In the genomic region with DNA sequence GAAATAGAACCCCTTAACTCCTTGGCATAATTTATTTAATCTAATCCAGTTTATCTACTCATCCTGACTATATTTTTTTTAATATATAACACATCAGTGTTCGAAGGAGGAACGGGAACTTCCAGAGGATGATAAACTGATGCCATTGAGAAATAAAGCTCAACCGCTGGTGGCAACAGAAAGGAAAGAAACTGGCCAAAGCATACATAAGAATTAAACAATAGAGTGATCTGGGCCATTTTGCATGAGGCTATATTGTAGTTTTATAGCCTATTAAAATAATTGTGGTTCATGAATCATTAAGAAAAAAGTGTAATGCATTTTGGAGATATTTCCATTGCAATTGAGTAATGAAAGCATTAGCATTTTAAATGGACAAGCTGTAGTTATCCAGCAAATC, we compare ENCODE assay signal across 21 cellular contexts.
A peak's percentile ranks its signal among the peaks of the same experiment; 100 is the strongest.
DNase-seq lines count a peak whose midpoint lies in the region; ATAC-seq, FAIRE-seq and TF ChIP-seq lines count a peak whose summit lies in the region.
"Had no signal": no experiment of that assay in that cellular context is flagged by ENCODE, and none has a peak within 500 bp of the region (broad histone marks: within the 10 kb centered on the region; RNA-seq: fewer than 3 reads in every experiment).

No MANE protein-coding gene starts in this region.

- peaks cover 5% of the 10 kb centered on the region for H3K4me1 Mint-ChIP-seq in MCF 10A (ENCODE audit: insufficient read depth, unreplicated experiment)
- H3K4me1 Mint-ChIP-seq: activated CD4-positive, alpha-beta T cell treated with anti-CD3 and anti-CD28 coated beads for 36 hours; neural crest cell had no signal

- POLR2A ChIA-PET in MCF 10A (lab: Yijun Ruan, JAX): interaction anchor here (0.7 to 2.9 kb wide), 12 partner anchors 9 to 190 kb away, joined by 3 to 19 read pairs (median 3); partner anchors contain the start of genes BRCA2, FRY and ZAR1L

- 96 to 97% methylated on average over 3 of the region's 3 CpGs for WGBS in pancreas, 2 donors

- H3K4me1 ChIP-seq in skeletal muscle satellite cell (ENCODE audit: control insufficient read depth, insufficient read depth, low read length) (peaks cover 26% of the 10 kb centered on the region), pancreas (no peaks in the 10 kb centered on the region)
- H3K4me1 ChIP-seq: BLaER1 had no signal

- H3K27ac Mint-ChIP-seq in MCF 10A (ENCODE audit: low read depth, unreplicated experiment): peak overlapping the region; percentile 64
- H3K27ac Mint-ChIP-seq: activated CD4-positive, alpha-beta T cell treated with anti-CD3 and anti-CD28 coated beads for 36 hours; activated naive CD4-positive, alpha-beta T cell treated with anti-CD3 and anti-CD28 coated beads for 36 hours; effector memory CD8-positive, alpha-beta T cell; T-helper 2 cell treated with Interferon-gamma antibody and Interleukin-4, amounts not matched to agents 5 μg/mL and 100 μg/mL, for 36 hours; type B pancreatic cell had no signal

- TF ChIP-seq CTCF in MCF 10A (IDR thresholded peaks at IDR 0.05; ENCODE audit: unreplicated experiment) (no peak), pancreas (IDR thresholded peaks at IDR 0.05) (no peak)

- ATAC-seq in pancreas (no peak), HG02870 (IDR thresholded peaks at IDR 0.05; ENCODE audit: unreplicated experiment) (no peak)
- ATAC-seq: activated CD4-positive, alpha-beta T cell treated with anti-CD3 and anti-CD28 coated beads for 36 hours; effector memory CD8-positive, alpha-beta T cell had no signal

- peak overlapping the region; percentile 49 for H3K9ac ChIP-seq in skeletal muscle satellite cell (ENCODE audit: low read depth, low read length)
- H3K9ac ChIP-seq: BLaER1 had no signal

- no peak overlapping the region for H3K27ac ChIP-seq in pancreas
- H3K27ac ChIP-seq: BLaER1 had no signal

- no peaks in the 10 kb centered on the region for H3K27me3 Mint-ChIP-seq in MCF 10A (ENCODE audit: insufficient read depth, unreplicated experiment)
- H3K27me3 Mint-ChIP-seq: activated CD4-positive, alpha-beta T cell treated with anti-CD3 and anti-CD28 coated beads for 36 hours; type B pancreatic cell had no signal

- no TSS peak for BruUV-seq in MCF 10A (replicated peaks; lab: Mats Ljungman, UMichigan)

- peaks cover 5% of the 10 kb centered on the region for H3K36me3 Mint-ChIP-seq in MCF 10A (ENCODE audit: insufficient read depth, unreplicated experiment)

- H3K27me3 ChIP-seq in skeletal muscle satellite cell (ENCODE audit: control insufficient read depth, insufficient read depth, low read length) (no peaks in the 10 kb centered on the region), pancreas (no peaks in the 10 kb centered on the region)
- H3K27me3 ChIP-seq: BLaER1 had no signal

- intact Hi-C loops in MCF 10A (cut with micrococcal nuclease) (loop anchor here (2.0 kb wide), 1 partner anchor 27 kb away; no protein-coding TSS in a partner anchor), pancreas (cut with DNase I) (no loop called here)

- peak overlapping the region; percentile 16 for H3K4me3 Mint-ChIP-seq in MCF 10A (ENCODE audit: unreplicated experiment)
- H3K4me3 Mint-ChIP-seq: activated CD4-positive, alpha-beta T cell treated with anti-CD3 and anti-CD28 coated beads for 36 hours; activated naive CD4-positive, alpha-beta T cell treated with anti-CD3 and anti-CD28 coated beads for 36 hours; effector memory CD8-positive, alpha-beta T cell; neural crest cell; T-helper 2 cell treated with Interferon-gamma antibody and Interleukin-4, amounts not matched to agents 5 μg/mL and 100 μg/mL, for 36 hours; type B pancreatic cell had no signal

- no peak for FAIRE-seq in pancreas (lab: Jason Lieb, UNC)
- FAIRE-seq: bronchial epithelial cell had no signal

- no peaks in the 10 kb centered on the region for H3K9me3 ChIP-seq in skeletal muscle satellite cell (replicated peaks; ENCODE audit: low read length)
- no peaks in the 10 kb centered on the region for H3K9me3 ChIP-seq in pancreas

- H3K4me3 ChIP-seq in skeletal muscle satellite cell (ENCODE audit: low read length): no peak overlapping the region
- H3K4me3 ChIP-seq in pancreas: no peak overlapping the region
- H3K4me3 ChIP-seq: BLaER1, lung had no signal

- H3K9me3 Mint-ChIP-seq in MCF 10A (ENCODE audit: unreplicated experiment): no peaks in the 10 kb centered on the region

- DNase-seq in CD1c-positive myeloid dendritic cell (ENCODE audit: extremely low spot score): peak; percentile 67
- DNase-seq in M059J (ENCODE audit: low read depth): peak; percentile 81
- peak; percentile 47 for DNase-seq in MCF 10A (ENCODE audit: unreplicated experiment)
- no peak for DNase-seq in NK-92 treated with Interleukin-12 subunit alpha and Interleukin-12 subunit beta, amount 100 ng/mL, for 24 hours (lab: John Stamatoyannopoulos, UW)
- no peak for DNase-seq in pancreas
- DNase-seq in HuH-7 (ENCODE audit: low spot score): no peak
- DNase-seq: activated CD4-positive, alpha-beta T cell treated with anti-CD3 and anti-CD28 coated beads for 36 hours; activated CD8-positive, alpha-beta memory T cell treated with anti-CD3 and anti-CD28 coated beads, Interleukin-2, amount 50 U/mL, for 4 hours; activated naive CD4-positive, alpha-beta T cell treated with anti-CD3 and anti-CD28 coated beads for 36 hours; DMS53; effector memory CD8-positive, alpha-beta T cell; NCI-H82; SHP77 had no signal

- H3K4me2 ChIP-seq in skeletal muscle satellite cell (ENCODE audit: low read length): no peak overlapping the region
- H3K4me2 ChIP-seq: BLaER1 had no signal

- no peaks in the 10 kb centered on the region for H3K36me3 ChIP-seq in skeletal muscle satellite cell (ENCODE audit: insufficient read depth, low read length)
- H3K36me3 ChIP-seq in pancreas: no peaks in the 10 kb centered on the region
- H3K36me3 ChIP-seq: BLaER1 had no signal

- CTCF ChIA-PET in MCF 10A (lab: Yijun Ruan, JAX): interaction anchor here (0.9 to 1.6 kb wide), 5 partner anchors 12 to 266 kb away, joined by 3 to 5 read pairs (median 4); no protein-coding TSS in a partner anchor

Comparison
In these comparisons a context has a peak if more than half of its experiments do, and no peak if none do; other contexts are left out.
1. DNase-seq: peak in CD1c-positive myeloid dendritic cell (single experiment), M059J (single experiment) and MCF 10A (single experiment); none in NK-92 treated with Interleukin-12 subunit alpha and Interleukin-12 subunit beta, amount 100 ng/mL, for 24 hours (single experiment), pancreas (0 of 6) and HuH-7 (single experiment).